ENCODE assay signal across 14 cellular contexts in the genomic region with DNA sequence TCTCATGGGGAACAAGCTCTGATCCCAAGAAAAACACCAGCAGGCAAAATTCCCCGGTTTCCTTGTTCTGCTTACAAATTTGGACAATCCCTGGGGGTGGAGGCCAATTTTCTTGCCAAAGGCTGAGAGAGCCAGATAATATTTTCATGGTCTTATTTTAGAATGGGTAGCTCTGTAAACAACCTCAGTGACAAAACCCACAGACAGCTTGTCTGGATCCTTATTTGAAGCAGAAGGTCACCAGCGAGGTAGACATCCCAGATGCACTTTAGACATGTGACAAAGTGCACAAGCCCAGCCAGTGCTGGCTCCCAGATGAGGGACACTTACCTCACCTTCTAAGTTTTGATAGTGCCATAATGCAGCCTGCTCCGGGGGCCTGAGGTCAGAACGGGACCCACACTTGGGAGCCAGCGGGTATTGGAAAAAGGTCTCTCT.
DNase-seq lines count a peak whose midpoint lies in the region; ATAC-seq, FAIRE-seq and TF ChIP-seq lines count a peak whose summit lies in the region.
"Had no signal": no experiment of that assay in that cellular context is flagged by ENCODE, and none has a peak within 500 bp of the region (broad histone marks: within the 10 kb centered on the region; RNA-seq: fewer than 3 reads in every experiment).

No MANE protein-coding gene starts in this region.

- H3K27me3 ChIP-seq in astrocyte (ENCODE audit: insufficient read depth, low read length) (no peaks in the 10 kb centered on the region), pancreas (no peaks in the 10 kb centered on the region)
- no peaks in the 10 kb centered on the region for H3K27me3 ChIP-seq in CD8-positive, alpha-beta memory T cell (ENCODE audit: insufficient read depth, low read length, poor library complexity, severe bottlenecking)
- H3K27me3 ChIP-seq: cardiac muscle cell had no signal

- no peak overlapping the region for H2AFZ ChIP-seq in astrocyte (ENCODE audit: low read depth, low read length)
- H2AFZ ChIP-seq: PC-9 had no signal

- H3K4me3 Mint-ChIP-seq in astrocyte (ENCODE audit: unreplicated experiment): no peak overlapping the region
- no peak overlapping the region for H3K4me3 Mint-ChIP-seq in CD8-positive, alpha-beta memory T cell
- H3K4me3 Mint-ChIP-seq: activated CD4-positive, alpha-beta T cell treated with anti-CD3 and anti-CD28 coated beads, Interleukin-2, amount 10 ng/mL, durations not matched to agents 24 days and 14 days; nephron; stimulated activated effector memory CD8-positive, alpha-beta T cell treated with anti-CD3 and anti-CD28 coated beads, Interleukin-12 subunit alpha, Interleukin-12 subunit beta, amount 100 ng/mL, for 72 hours had no signal

- intact Hi-C loops in Right ventricle myocardium superior (cut with DNase I): no loop called here
- intact Hi-C loops in pancreas (cut with DNase I): no loop called here
- intact Hi-C loops in left colon (cut with DNase I, micrococcal nuclease): no loop called here

- H3K4me1 ChIP-seq in astrocyte (ENCODE audit: insufficient read depth, low read length) (peaks cover 37% of the 10 kb centered on the region), pancreas (peaks cover 35 to 42% (median 37%) of the 10 kb centered on the region in 3 donors), urinary bladder (ENCODE audit: insufficient read depth) (no peaks in the 10 kb centered on the region)
- H3K4me1 ChIP-seq in CD8-positive, alpha-beta memory T cell (ENCODE audit: insufficient read depth, low read length): peaks cover 24% of the 10 kb centered on the region

- H3K9me3 ChIP-seq in astrocyte (ENCODE audit: insufficient read depth, low read depth, low read length) (no peaks in the 10 kb centered on the region), pancreas (no peaks in the 10 kb centered on the region)
- H3K9me3 ChIP-seq in CD8-positive, alpha-beta memory T cell (ENCODE audit: low read length): no peaks in the 10 kb centered on the region

- DNase-seq in astrocyte (ENCODE audit: low read depth) (no peak), Right ventricle myocardium superior (peak; percentile 68), pancreas (no peak), left colon (no peak)
- DNase-seq in CD8-positive, alpha-beta memory T cell: no peak
- DNase-seq in activated CD8-positive, alpha-beta memory T cell treated with anti-CD3 and anti-CD28 coated beads, Interleukin-2, amount 50 U/mL, for 4 hours: no peak
- DNase-seq: activated CD4-positive, alpha-beta T cell treated with anti-CD3 and anti-CD28 coated beads, Interleukin-2, amount 10 ng/mL, durations not matched to agents 24 days and 14 days; NCI-H1105 treated with DMSO at 0.1 percent for 48 hours; PC-9; T-helper 2 cell had no signal

- ATAC-seq in Right ventricle myocardium superior (ENCODE audit: poor library complexity) (peak; percentile 89), pancreas (peak; percentile 19 to 32 (median 28)), left colon (no peak)
- ATAC-seq: stimulated activated effector memory CD8-positive, alpha-beta T cell treated with anti-CD3 and anti-CD28 coated beads, Interleukin-12 subunit alpha, Interleukin-12 subunit beta, amount 100 ng/mL, for 72 hours had no signal

- peaks cover 25% of the 10 kb centered on the region for H3K4me1 Mint-ChIP-seq in astrocyte (ENCODE audit: low read depth, unreplicated experiment)
- H3K4me1 Mint-ChIP-seq in CD8-positive, alpha-beta memory T cell: peaks cover 22 to 26% (median 23%) of the 10 kb centered on the region in 3 donors

- TF ChIP-seq CTCF in astrocyte (IDR thresholded peaks at IDR 0.05; ENCODE audit: insufficient read depth, low read depth, low read length) (no peak), pancreas (IDR thresholded peaks at IDR 0.05) (no peak)

- H3K36me3 ChIP-seq in astrocyte (ENCODE audit: insufficient read depth, low read length) (peaks cover 14% of the 10 kb centered on the region), pancreas (peaks cover 0 to 10% (median 5%) of the 10 kb centered on the region in 3 donors), urinary bladder (ENCODE audit: insufficient read depth) (peaks cover 2% of the 10 kb centered on the region)
- H3K36me3 ChIP-seq in CD8-positive, alpha-beta memory T cell (ENCODE audit: insufficient read depth, low read length): no peaks in the 10 kb centered on the region
- H3K36me3 ChIP-seq: cardiac muscle cell had no signal

- peak; percentile 9 for FAIRE-seq in astrocyte (lab: Jason Lieb, UNC)
- FAIRE-seq in pancreas (lab: Jason Lieb, UNC): no peak

- H3K4me2 ChIP-seq in astrocyte (ENCODE audit: low read length): peak overlapping the region; percentile 29
- H3K4me2 ChIP-seq: PC-9 had no signal

- POLR2A ChIA-PET in CD8-positive, alpha-beta memory T cell (lab: Charles Lee): no interaction called here

- no peak overlapping the region for H3K27ac Mint-ChIP-seq in astrocyte (ENCODE audit: unreplicated experiment)
- no peak overlapping the region for H3K27ac Mint-ChIP-seq in CD8-positive, alpha-beta memory T cell
- H3K27ac Mint-ChIP-seq: activated CD4-positive, alpha-beta T cell treated with anti-CD3 and anti-CD28 coated beads, Interleukin-2, amount 10 ng/mL, durations not matched to agents 24 days and 14 days; nephron; stimulated activated effector memory CD8-positive, alpha-beta T cell treated with anti-CD3 and anti-CD28 coated beads, Interleukin-12 subunit alpha, Interleukin-12 subunit beta, amount 100 ng/mL, for 72 hours had no signal

- H3K79me2 ChIP-seq in astrocyte (ENCODE audit: insufficient read depth, low read length): peaks cover 75% of the 10 kb centered on the region

- H3K4me3 ChIP-seq in astrocyte (ENCODE audit: insufficient read depth, low read depth, low read length) (no peak overlapping the region), pancreas (no peak overlapping the region), urinary bladder (ENCODE audit: low read depth, low read length) (no peak overlapping the region)
- no peak overlapping the region for H3K4me3 ChIP-seq in CD8-positive, alpha-beta memory T cell (ENCODE audit: low read length)
- H3K4me3 ChIP-seq: cardiac muscle cell, PC-9 had no signal

- 26 to 28% methylated on average over 5 of the region's 5 CpGs for WGBS in pancreas, 2 donors
- WGBS in urinary bladder: 35% methylated on average over 5 of the region's 5 CpGs

- H3K9ac ChIP-seq in astrocyte (ENCODE audit: low read length): no peak overlapping the region

- peaks cover 95% of the 10 kb centered on the region for H4K20me1 ChIP-seq in astrocyte (ENCODE audit: insufficient read depth, low read length)

- H3K36me3 Mint-ChIP-seq in astrocyte (ENCODE audit: low read depth, unreplicated experiment): peaks cover 62% of the 10 kb centered on the region
- no peaks in the 10 kb centered on the region for H3K36me3 Mint-ChIP-seq in CD8-positive, alpha-beta memory T cell

- H3K27ac ChIP-seq in astrocyte (ENCODE audit: low read depth, low read length): no peak overlapping the region
- peak overlapping the region; percentile 4 to 57 (median 42) for H3K27ac ChIP-seq in pancreas
- peak overlapping the region; percentile 30 for H3K27ac ChIP-seq in urinary bladder (ENCODE audit: low read depth)
- H3K27ac ChIP-seq in CD8-positive, alpha-beta memory T cell (ENCODE audit: low read depth, low read length): no peak overlapping the region
- H3K27ac ChIP-seq: cardiac muscle cell, PC-9 had no signal

- peaks cover 8% of the 10 kb centered on the region for H3K9me3 Mint-ChIP-seq in astrocyte (ENCODE audit: unreplicated experiment)
- no peaks in the 10 kb centered on the region for H3K9me3 Mint-ChIP-seq in CD8-positive, alpha-beta memory T cell
- H3K9me3 Mint-ChIP-seq: activated CD4-positive, alpha-beta T cell treated with anti-CD3 and anti-CD28 coated beads, Interleukin-2, amount 10 ng/mL, durations not matched to agents 24 days and 14 days; nephron; stimulated activated effector memory CD8-positive, alpha-beta T cell treated with anti-CD3 and anti-CD28 coated beads, Interleukin-12 subunit alpha, Interleukin-12 subunit beta, amount 100 ng/mL, for 72 hours had no signal

- no peaks in the 10 kb centered on the region for H3K27me3 Mint-ChIP-seq in astrocyte (ENCODE audit: low read depth, unreplicated experiment)
- H3K27me3 Mint-ChIP-seq in CD8-positive, alpha-beta memory T cell: peaks cover 0 to 2% of the 10 kb centered on the region in 2 donors

- CTCF ChIA-PET in CD8-positive, alpha-beta memory T cell (lab: Charles Lee): no interaction called here

Comparison
In these comparisons a context has a peak if more than half of its experiments do, and no peak if none do; other contexts are left out.
1. H3K27ac ChIP-seq: peak in pancreas (4 of 4) and urinary bladder (single experiment); none in astrocyte (single experiment) and CD8-positive, alpha-beta memory T cell (single experiment).